In genomic region chr1:200448034-200448762, GRCh38 we compare ENCODE assay signal across 14 cellular contexts. TPM values are rescaled to one million over a fixed set of nuclear protein-coding genes. Genes with fewer than 3 reads are reported as not detected.
DNase-seq lines count a peak whose midpoint lies in the region; ATAC-seq, FAIRE-seq and TF ChIP-seq lines count a peak whose summit lies in the region.
"Had no signal": no experiment of that assay in that cellular context is flagged by ENCODE, and none has a peak within 500 bp of the region (broad histone marks: within the 10 kb centered on the region; RNA-seq: fewer than 3 reads in every experiment).

No MANE protein-coding gene starts in this region.

- no peaks in the 10 kb centered on the region for H3K9me3 ChIP-seq in effector memory CD4-positive, alpha-beta T cell (ENCODE audit: control insufficient read depth, low read length)

- peak; percentile 74 for FAIRE-seq in GM12892 (lab: Jason Lieb, UNC)
- FAIRE-seq: H1 had no signal

- DNase-seq in GM12892 (ENCODE audit: insufficient read length) (no peak), amygdala (lab: John Stamatoyannopoulos, UW) (no peak), cerebellum (ENCODE audit: low spot score) (no peak), mucosa of gallbladder (ENCODE audit: low spot score) (no peak)
- no peak for DNase-seq in effector memory CD4-positive, alpha-beta T cell
- DNase-seq: CD8-positive, alpha-beta memory T cell; foreskin melanocyte; NCI-H1436 treated with DMSO at 0.1 percent for 48 hours; right cardiac atrium had no signal

- H3K4me1 ChIP-seq in effector memory CD4-positive, alpha-beta T cell (ENCODE audit: control insufficient read depth, insufficient read depth, low read length, poor library complexity, severe bottlenecking), result no peaks in the 10 kb centered on the region

- H3K27me3 ChIP-seq in effector memory CD4-positive, alpha-beta T cell (replicated peaks; ENCODE audit: control insufficient read depth, insufficient read depth, low read length, poor library complexity, severe bottlenecking), result no peaks in the 10 kb centered on the region
- H3K27me3 ChIP-seq: cardiac muscle cell had no signal

- no peak overlapping the region for H3K27ac ChIP-seq in effector memory CD4-positive, alpha-beta T cell (ENCODE audit: insufficient read depth, low read length, poor library complexity, severe bottlenecking)
- H3K27ac ChIP-seq: cardiac muscle cell had no signal

- no peaks in the 10 kb centered on the region for H3K36me3 ChIP-seq in effector memory CD4-positive, alpha-beta T cell (ENCODE audit: control insufficient read depth, insufficient read depth, low read length)
- H3K36me3 ChIP-seq: cardiac muscle cell had no signal

- peak; percentile 89 for ATAC-seq in GM19043 (IDR thresholded peaks at IDR 0.05; ENCODE audit: low read depth, unreplicated experiment)
- ATAC-seq in HG02759 (IDR thresholded peaks at IDR 0.05; ENCODE audit: unreplicated experiment), result peak; percentile 90
- peak; percentile 78 for ATAC-seq in HG03521 (IDR thresholded peaks at IDR 0.05; ENCODE audit: unreplicated experiment)
- ATAC-seq: right cardiac atrium had no signal

- no peak overlapping the region for H3K4me3 ChIP-seq in effector memory CD4-positive, alpha-beta T cell (ENCODE audit: insufficient read depth, low read depth, low read length, poor library complexity, severe bottlenecking)
- H3K4me3 ChIP-seq: cardiac muscle cell had no signal

- TF ChIP-seq POLR2A in GM12892 (IDR thresholded peaks at IDR 0.05; ENCODE audit: low read depth, low read length), result no peak

RNA-seq across cellular contexts. Expression of gene ZNF281, which starts 38.4 kb away (rescaled TPM):
- polyA plus RNA-seq in GM12892 (2012; ENCODE audit: missing spikeins), result 12.0 TPM
- total RNA-seq in cerebellum (32.2 TPM), mucosa of gallbladder (11.4 TPM)
